21 cellular contexts compared by ENCODE assay signal in genomic region chr19:8461891-8462290, GRCh38.
"Had no signal": no experiment of that assay in that cellular context is flagged by ENCODE, and none has a peak within 500 bp of the region (broad histone marks: within the 10 kb centered on the region; RNA-seq: fewer than 3 reads in every experiment).

No MANE protein-coding gene starts in this region.

- H3K27me3 ChIP-seq: brain microvascular endothelial cell had no signal

- H3K4me3 Mint-ChIP-seq: activated CD4-positive, alpha-beta T cell treated with anti-CD3 and anti-CD28 coated beads for 36 hours; activated CD8-positive, alpha-beta T cell treated with anti-CD3 and anti-CD28 coated beads, Interleukin-2, amount 10 ng/mL, durations not matched to agents 7 days and 5 days; activated T-helper 17 cell treated with anti-CD3 and anti-CD28 coated beads, Interleukin-2, amount 50 U/mL, for 72 hours; central memory CD8-positive, alpha-beta T cell; T-cell; type B pancreatic cell had no signal

- H3K9me2 ChIP-seq: SK-N-SH had no signal

- H3K27ac Mint-ChIP-seq: activated CD8-positive, alpha-beta T cell treated with anti-CD3 and anti-CD28 coated beads, Interleukin-2, amount 10 ng/mL, durations not matched to agents 7 days and 5 days; activated naive CD4-positive, alpha-beta T cell treated with anti-CD3 and anti-CD28 coated beads, Interleukin-2, amount 50 U/mL, for 24 hours; activated T-helper 17 cell treated with anti-CD3 and anti-CD28 coated beads, Interleukin-2, amount 50 U/mL, for 72 hours; T-cell had no signal

- H3K9me3 ChIP-seq: SK-N-SH had no signal

- DNase-seq: activated CD4-positive, alpha-beta T cell treated with anti-CD3 and anti-CD28 coated beads for 36 hours; activated CD8-positive, alpha-beta memory T cell treated with anti-CD3 and anti-CD28 coated beads, Interleukin-2, amount 50 U/mL, for 4 hours; activated CD8-positive, alpha-beta T cell treated with anti-CD3 and anti-CD28 coated beads, Interleukin-2, amount 10 ng/mL, durations not matched to agents 7 days and 5 days; anterior cingulate cortex; brain microvascular endothelial cell; cortex of kidney; effector CD8-positive, alpha-beta T cell; foreskin fibroblast; mesenchymal stem cell; retina; SK-N-SH; stimulated activated CD4-positive, alpha-beta T cell treated with anti-CD3 and anti-CD28 coated beads, Interleukin-4, amount 100 ng/mL, for 1 hour; stimulated activated naive CD4-positive, alpha-beta T cell treated with Interleukin-2 at 50 U/mL for 16 hours; T-cell; T1000 had no signal

- H3K27ac ChIP-seq: brain microvascular endothelial cell, parathyroid adenoma, VCaP had no signal

- ATAC-seq: activated CD4-positive, alpha-beta T cell treated with anti-CD3 and anti-CD28 coated beads for 36 hours; activated CD8-positive, alpha-beta T cell treated with anti-CD3 and anti-CD28 coated beads, Interleukin-2, amount 10 ng/mL, durations not matched to agents 7 days and 5 days; activated T-helper 17 cell treated with anti-CD3 and anti-CD28 coated beads, Interleukin-2, amount 50 U/mL, for 72 hours; T-cell had no signal

- H3K4me2 ChIP-seq: SK-N-SH had no signal

- H3K9ac ChIP-seq: parathyroid adenoma, SK-N-SH had no signal

- H3K9me3 Mint-ChIP-seq: activated naive CD4-positive, alpha-beta T cell treated with anti-CD3 and anti-CD28 coated beads, Interleukin-2, amount 50 U/mL, for 24 hours; activated T-helper 17 cell treated with anti-CD3 and anti-CD28 coated beads, Interleukin-2, amount 50 U/mL, for 72 hours; central memory CD8-positive, alpha-beta T cell; T-cell; type B pancreatic cell had no signal

- H3K27me3 Mint-ChIP-seq: activated CD4-positive, alpha-beta T cell treated with anti-CD3 and anti-CD28 coated beads for 36 hours; activated naive CD4-positive, alpha-beta T cell treated with anti-CD3 and anti-CD28 coated beads, Interleukin-2, amount 50 U/mL, for 24 hours; activated T-helper 17 cell treated with anti-CD3 and anti-CD28 coated beads, Interleukin-2, amount 50 U/mL, for 72 hours; central memory CD8-positive, alpha-beta T cell; T-cell; type B pancreatic cell had no signal

- H2AFZ ChIP-seq: parathyroid adenoma had no signal
